8 cellular contexts compared by ENCODE assay signal in the genomic region with DNA sequence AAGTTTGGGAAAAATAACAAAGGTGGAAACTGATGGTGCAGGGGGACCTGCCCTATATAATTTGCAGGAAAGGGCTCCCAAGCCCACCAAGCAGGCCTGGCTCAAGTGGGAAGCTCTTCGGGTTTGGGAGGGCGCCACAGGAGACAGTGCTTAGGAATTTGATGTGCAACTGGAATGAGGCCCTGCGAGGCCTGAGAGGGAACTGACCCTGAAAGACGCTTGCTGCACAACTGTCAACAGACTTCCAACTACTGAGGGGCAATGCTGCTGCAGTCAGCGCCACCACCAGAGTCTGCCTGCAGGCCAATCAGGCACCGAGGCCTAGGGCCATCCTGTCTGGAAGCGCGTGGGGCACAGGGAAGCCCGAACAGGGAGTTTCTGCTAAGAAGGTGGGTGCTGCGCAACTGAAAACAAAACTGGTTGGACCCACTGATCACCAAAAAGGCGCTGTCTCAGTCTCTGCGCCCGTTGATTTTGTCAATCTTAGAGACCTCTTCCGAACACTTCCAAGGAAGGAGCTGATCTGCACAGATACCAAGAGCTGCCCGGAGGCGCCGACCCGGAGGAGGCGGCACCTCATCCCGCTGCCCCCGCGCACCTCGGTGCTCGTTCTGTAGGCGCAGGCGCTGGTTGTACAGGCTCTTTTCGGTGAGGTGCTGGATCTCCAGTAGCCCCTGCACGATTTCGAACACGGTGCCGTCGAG. TPM values are rescaled to one million over a fixed set of nuclear protein-coding genes. Genes with fewer than 3 reads are reported as not detected.
DNase-seq lines count a peak whose midpoint lies in the region; ATAC-seq and TF ChIP-seq lines count a peak whose summit lies in the region.

No MANE protein-coding gene starts in this region.

- H3K36me3 ChIP-seq in HEK293 (ENCODE audit: control insufficient read depth in 2 of 2, insufficient read depth in 1 of 2, low read length in 2 of 2) (peaks cover 0 to 9% of the 10 kb centered on the region in 2 experiments; a peak in 1 of 3 replicates), endocrine pancreas (ENCODE audit: control insufficient read depth, insufficient read depth, low read length) (no peaks in the 10 kb centered on the region), aorta (ENCODE audit: control insufficient read depth in 1 of 2, insufficient read depth in 2 of 2, low read length in 1 of 2) (no peaks in the 10 kb centered on the region)

- TF ChIP-seq CTCF in GM10266 (IDR thresholded peaks at IDR 0.05; ENCODE audit: control insufficient read depth, insufficient read depth, low read depth, missing control alignments) = no peak
- 0 out of 2 replicates have a peak, but pooled peaks have one; percentile 32 for TF ChIP-seq CTCF in HEK293 (tag by site-specific recombination; IDR thresholded peaks at IDR 0.05)
- TF ChIP-seq CTCF in RWPE1 (conservative IDR thresholded peaks at IDR 0.05; ENCODE audit: low read depth) = no peak

- H3K9me3 ChIP-seq in HEK293 (ENCODE audit: control insufficient read depth, insufficient read depth, low read depth, low read length) (no peaks in the 10 kb centered on the region), endocrine pancreas (ENCODE audit: control insufficient read depth, low read length) (no peaks in the 10 kb centered on the region), mononuclear cell (ENCODE audit: low read depth, low read length) (no peaks in the 10 kb centered on the region), aorta (ENCODE audit: control insufficient read depth, low read length) (no peaks in the 10 kb centered on the region)

- CTCF ChIA-PET in HEK293 (lab: Yijun Ruan, JAX) = interaction anchor here (0.6 to 4.5 kb wide), 5 partner anchors 13 to 162 kb away, joined by 3 to 20 read pairs (median 4); no protein-coding TSS in a partner anchor
- CTCF ChIA-PET in RWPE1 (lab: Yijun Ruan, JAX) = no interaction called here

- peak overlapping the region; percentile 96 for H3K4me3 ChIP-seq in HEK293 (ENCODE audit: low read depth, low read length)
- peak overlapping the region; percentile 49 for H3K4me3 ChIP-seq in endocrine pancreas (ENCODE audit: control insufficient read depth, insufficient read depth, low read length)
- peak overlapping the region; percentile 76 for H3K4me3 ChIP-seq in mononuclear cell (ENCODE audit: low read length)
- H3K4me3 ChIP-seq in aorta (ENCODE audit: low read length in 2 of 2) = peak overlapping the region; percentile 39 to 67

- DNase-seq in GM10266 (ENCODE audit: extremely low spot score) = peak; percentile 35
- DNase-seq in RWPE1 (ENCODE audit: low spot score) = no peak
- peak in 1 of 2 donors; percentile 68 for DNase-seq in aorta
- no peak for DNase-seq in effector CD8-positive, alpha-beta T cell (lab: John Stamatoyannopoulos, UW)

- H3K9ac ChIP-seq in endocrine pancreas (ENCODE audit: control insufficient read depth, insufficient read depth, low read length) = peak overlapping the region; percentile 75

- peak overlapping the region; percentile 89; the same call in 1 of the 2 replicates for H3K27ac ChIP-seq in HEK293 (ENCODE audit: extremely low read depth, low read depth, low read length)
- H3K27ac ChIP-seq in RWPE1 = peak overlapping the region; percentile 77
- no peak overlapping the region for H3K27ac ChIP-seq in aorta (ENCODE audit: low read depth in 1 of 2, low read length in 2 of 2)

- H3K4me1 ChIP-seq in HEK293 (ENCODE audit: control insufficient read depth, insufficient read depth, low read length) (peaks cover 4% of the 10 kb centered on the region; the same call in 1 of the 2 replicates), endocrine pancreas (ENCODE audit: control insufficient read depth, insufficient read depth, low read length) (no peaks in the 10 kb centered on the region), mononuclear cell (ENCODE audit: insufficient read depth, low read length) (peaks cover 41% of the 10 kb centered on the region), aorta (ENCODE audit: control insufficient read depth in 1 of 2, insufficient read depth in 2 of 2, low read length in 2 of 2) (no peaks in the 10 kb centered on the region)

- POLR2A ChIA-PET in HEK293 (lab: Yijun Ruan, JAX) = interaction anchor here (0.6 to 1.6 kb wide), 16 partner anchors 8 to 193 kb away, joined by 3 to 8 read pairs (median 3); partner anchors contain the start of gene ZNF74
- POLR2A ChIA-PET in RWPE1 (lab: Yijun Ruan, JAX; ENCODE audit: low non-redundant PET) = no interaction called here

- intact Hi-C loops in aorta (cut with DNase I) = no loop called here

- 4% methylated on average over 32 of the region's 32 CpGs for WGBS in aorta, 2 donors

- ATAC-seq in aorta (ENCODE audit: low FRiP score) (no peak), HG02938 (IDR thresholded peaks at IDR 0.05; ENCODE audit: unreplicated experiment) (no peak)

- no peaks in the 10 kb centered on the region for H3K27me3 ChIP-seq in endocrine pancreas (ENCODE audit: control insufficient read depth, insufficient read depth, low read length)
- H3K27me3 ChIP-seq in mononuclear cell (ENCODE audit: insufficient read depth, low read length) = no peaks in the 10 kb centered on the region
- H3K27me3 ChIP-seq in aorta (ENCODE audit: control insufficient read depth in 1 of 2, insufficient read depth in 2 of 2, low read length in 1 of 2) = no peaks in the 10 kb centered on the region

TF ChIP-seq in HEK293, 187 proteins besides CTCF, POLR2A, EP300 and RAD21:
- TF ChIP-seq ZNF529 (tag by site-specific recombination; IDR thresholded peaks at IDR 0.05; ENCODE audit: insufficient replicate concordance) (peak; percentile 56), ZNF600 (tag by site-specific recombination; IDR thresholded peaks at IDR 0.05) (peak; percentile 48; the same call in 1 of the 2 replicates), SP2 (tag by site-specific recombination; IDR thresholded peaks at IDR 0.05) (0 out of 2 replicates have a peak, but pooled peaks have one; percentile 6), PRDM6 (tag by site-specific recombination; IDR thresholded peaks at IDR 0.05) (no peak)
TF ChIP-seq in HEK293: peak in this region for 3.

RNA-seq across cellular contexts. Expression of gene DGCR6L, which starts 0.7 kb away (rescaled TPM):
- total RNA-seq in mononuclear cell (40.6 TPM), aorta (10 to 100 TPM; 24.1 to 32.3 TPM)
- polyA plus RNA-seq in aorta = 10 to 100 TPM; 70.0 to 73.5 TPM

RNA-seq across cellular contexts. Expression of gene RTN4R, which starts 51.1 kb away (rescaled TPM):
- total RNA-seq in mononuclear cell (0.21 TPM), aorta (1 to 10 TPM; 1.3 to 2.7 TPM)
- polyA plus RNA-seq in aorta = under 1 TPM; 0.05 to 0.75 TPM

Comparison
In these comparisons a context has a peak if more than half of its experiments do, and no peak if none do; other contexts are left out.
1. H3K27ac ChIP-seq: peak in HEK293 (single experiment) and RWPE1 (single experiment); none in aorta (0 of 2).
2. Peak in every context shown above with its lines, with median percentiles within 50 percentile points of each other: H3K4me3 ChIP-seq.